In the genomic region with DNA sequence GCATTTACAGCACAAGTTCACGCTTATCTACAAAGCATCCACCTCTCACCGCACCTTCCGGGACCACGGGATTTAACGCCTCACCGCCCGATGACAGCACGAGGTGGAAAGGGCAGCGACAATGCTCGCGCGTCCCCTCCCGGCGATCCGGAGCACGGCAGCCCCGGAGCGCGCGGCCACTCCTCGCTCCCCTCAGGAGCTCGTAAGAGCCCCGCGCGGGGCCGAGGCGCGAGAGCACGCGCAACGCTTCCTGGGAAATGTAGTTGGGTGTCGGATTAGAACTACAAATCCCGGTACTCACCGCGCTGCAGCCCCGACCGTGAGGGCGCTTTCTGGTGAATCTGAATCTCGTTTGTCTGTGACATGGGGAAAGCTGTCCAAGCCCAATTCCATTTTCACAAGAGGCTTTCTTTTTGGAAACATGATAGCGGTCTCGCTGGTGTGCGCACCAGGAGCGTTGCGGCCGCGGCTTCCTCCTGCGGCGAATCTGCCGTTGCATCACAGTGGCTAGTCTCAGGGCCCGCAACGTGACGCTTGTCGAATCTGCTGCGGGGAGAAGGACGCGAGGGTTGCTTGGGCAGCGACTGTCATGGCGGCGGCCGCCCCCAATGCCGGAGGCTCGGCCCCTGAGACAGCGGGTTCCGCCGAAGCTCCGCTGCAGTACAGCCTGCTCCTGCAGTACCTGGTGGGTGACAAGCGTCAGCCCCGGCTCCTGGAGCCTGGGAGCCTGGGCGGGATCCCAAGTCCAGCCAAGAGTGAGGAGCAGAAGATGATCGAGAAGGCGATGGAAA, we compare ENCODE assay signal across 7 cellular contexts. TPM values are rescaled to one million over a fixed set of nuclear protein-coding genes. Genes with fewer than 3 reads are reported as not detected.
A peak's percentile ranks its signal among the peaks of the same experiment; 100 is the strongest.
DNase-seq lines count a peak whose midpoint lies in the region; ATAC-seq, FAIRE-seq and TF ChIP-seq lines count a peak whose summit lies in the region.

A gene (plus strand): TSS at position 576 of the 791 bp plus-strand sequence. CDS start 14 bp downstream, at position 590.

- FAIRE-seq in GM18507 (lab: Jason Lieb, UNC) = peak; percentile 96

- peak within 1 kb of the TSS; percentile 99 for H3K4me3 ChIP-seq in astrocyte of the cerebellum (ENCODE audit: low read depth, low read length)

- in situ Hi-C loops in astrocyte of the cerebellum (cut with HindIII; ENCODE audit: low sequenced_read_pairs) = loop anchor here (25.0 kb wide), 1 partner anchor 209 kb away; a partner anchor contains a TSS

- peak; percentile 84 for TF ChIP-seq CTCF in astrocyte of the cerebellum (IDR thresholded peaks at IDR 0.05; ENCODE audit: low read depth, low read length, missing control alignments)

- peak; percentile 86 for ATAC-seq in HG02981 (IDR thresholded peaks at IDR 0.05; ENCODE audit: unreplicated experiment)

- DNase-seq in GM18507 (ENCODE audit: extremely low spot score, insufficient read length, low read depth) (peak; percentile 86), NCI-H2029 (lab: John Stamatoyannopoulos, UW) (peak; percentile 85), T-helper 22 cell (ENCODE audit: low read depth) (peak; percentile 86), astrocyte of the cerebellum (ENCODE audit: low read depth) (peak; percentile 95), hepatic stellate cell (ENCODE audit: low spot score) (peak; percentile 95), renal cortical epithelial cell (ENCODE audit: low read depth) (peak; percentile 89)

RNA-seq across cellular contexts. Expression of the gene that starts here (rescaled TPM):
- total RNA-seq in renal cortical epithelial cell = 18.0 and 21.4 TPM in 2 replicates

Comparison
In these comparisons a context has a peak if more than half of its experiments do, and no peak if none do; other contexts are left out.
1. Peak in every context shown above with its lines: DNase-seq, ATAC-seq and H3K4me3 ChIP-seq.